Comparison of ENCODE assay signal across 1 cellular context in genomic region chr9:77586591-77586990, GRCh38.
TF ChIP-seq lines count a peak whose summit lies in the region.

No MANE protein-coding gene starts in this region.

TF ChIP-seq in H1, 55 proteins besides CTCF, POLR2A, EP300 and RAD21 (continued from another document):
- no peak for TF ChIP-seq CHD7 (IDR thresholded peaks at IDR 0.05; ENCODE audit: insufficient replicate concordance, low read length)
- TF ChIP-seq FOSL1 (IDR thresholded peaks at IDR 0.05; ENCODE audit: insufficient read depth, low read depth, low read length): no peak
- no peak for TF ChIP-seq SRF (IDR thresholded peaks at IDR 0.05; ENCODE audit: low read depth, low read length)
- TF ChIP-seq, protein P1, sequence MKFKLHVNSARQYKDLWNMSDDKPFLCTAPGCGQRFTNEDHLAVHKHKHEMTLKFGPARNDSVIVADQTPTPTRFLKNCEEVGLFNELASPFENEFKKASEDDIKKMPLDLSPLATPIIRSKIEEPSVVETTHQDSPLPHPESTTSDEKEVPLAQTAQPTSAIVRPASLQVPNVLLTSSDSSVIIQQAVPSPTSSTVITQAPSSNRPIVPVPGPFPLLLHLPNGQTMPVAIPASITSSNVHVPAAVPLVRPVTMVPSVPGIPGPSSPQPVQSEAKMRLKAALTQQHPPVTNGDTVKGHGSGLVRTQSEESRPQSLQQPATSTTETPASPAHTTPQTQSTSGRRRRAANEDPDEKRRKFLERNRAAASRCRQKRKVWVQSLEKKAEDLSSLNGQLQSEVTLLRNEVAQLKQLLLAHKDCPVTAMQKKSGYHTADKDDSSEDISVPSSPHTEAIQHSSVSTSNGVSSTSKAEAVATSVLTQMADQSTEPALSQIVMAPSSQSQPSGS (IDR thresholded peaks at IDR 0.05; ENCODE audit: low read length): no peak
- TF ChIP-seq JUND (IDR thresholded peaks at IDR 0.05; ENCODE audit: low read length): no peak
